In genomic region chr6:148422085-148422484, GRCh38 we compare ENCODE assay signal across 27 cellular contexts.
A peak's percentile ranks its signal among the peaks of the same experiment; 100 is the strongest.
DNase-seq lines count a peak whose midpoint lies in the region; ATAC-seq and TF ChIP-seq lines count a peak whose summit lies in the region.
"Had no signal": no experiment of that assay in that cellular context is flagged by ENCODE, and none has a peak within 500 bp of the region (broad histone marks: within the 10 kb centered on the region; RNA-seq: fewer than 3 reads in every experiment).

No MANE protein-coding gene starts in this region.

- TF ChIP-seq POLR2A in IMR-90 (IDR thresholded peaks at IDR 0.05; ENCODE audit: low read depth, low read length) (no peak), vagina (IDR thresholded peaks at IDR 0.05) (no peak), heart left ventricle (IDR thresholded peaks at IDR 0.05) (no peak)

- no peaks in the 10 kb centered on the region for H4K20me1 ChIP-seq in IMR-90 (ENCODE audit: insufficient read depth, low read length)

- H3K27ac ChIP-seq in IMR-90 (ENCODE audit: insufficient read depth, low read length): no peak overlapping the region
- H3K27ac ChIP-seq in vagina: no peak overlapping the region
- H3K27ac ChIP-seq in heart left ventricle: no peak overlapping the region
- H3K27ac ChIP-seq: cardiac muscle cell, epithelial cell of prostate, pancreas, SJSA1, tibial nerve had no signal

- H2AK9ac ChIP-seq in IMR-90 (replicated peaks; ENCODE audit: low read depth, low read length, poor library complexity): no peak overlapping the region

- H3K9ac ChIP-seq in IMR-90 (ENCODE audit: low read depth, low read length): no peak overlapping the region

- H3K36me3 Mint-ChIP-seq in brain (peaks cover 12% of the 10 kb centered on the region), mesothelial cell of epicardium (no peaks in the 10 kb centered on the region)
- no peaks in the 10 kb centered on the region for H3K36me3 Mint-ChIP-seq in activated CD4-positive, alpha-beta memory T cell treated with anti-CD3 and anti-CD28 coated beads for 36 hours

- intact Hi-C loops in IMR-90 (cut with micrococcal nuclease) (no loop called here), vagina (cut with DNase I) (no loop called here), heart left ventricle (cut with DNase I) (no loop called here)
- intact Hi-C loops in activated CD4-positive, alpha-beta memory T cell treated with anti-CD3 and anti-CD28 coated beads for 36 hours (cut with micrococcal nuclease): no loop called here

- peaks cover 18 to 44% of the 10 kb centered on the region in 2 experiments for H3K79me1 ChIP-seq in IMR-90 (ENCODE audit: low read depth in 1 of 2, low read length in 2 of 2)

- H3K36me3 ChIP-seq in IMR-90 (ENCODE audit: control insufficient read depth, insufficient read depth, low read length) (no peaks in the 10 kb centered on the region), vagina (no peaks in the 10 kb centered on the region), heart left ventricle (no peaks in the 10 kb centered on the region)
- H3K36me3 ChIP-seq: cardiac muscle cell, pancreas, SJSA1, tibial nerve had no signal

- dilution Hi-C loops in IMR-90 (cut with HindIII; ENCODE audit: low sequenced_read_pairs, unreplicated experiment): no loop called here

- no peak overlapping the region for H2AK5ac ChIP-seq in IMR-90 (ENCODE audit: low read depth, low read length)

- no TSS peak for BruUV-seq in IMR-90 (replicated peaks; lab: Mats Ljungman, UMichigan)

- no peak overlapping the region for H2AFZ ChIP-seq in IMR-90 (replicated peaks; ENCODE audit: low read length, poor library complexity)

- H3K4me1 Mint-ChIP-seq in brain (peaks cover 29% of the 10 kb centered on the region), mesothelial cell of epicardium (peaks cover 21% of the 10 kb centered on the region)
- peaks cover 4% of the 10 kb centered on the region for H3K4me1 Mint-ChIP-seq in activated CD4-positive, alpha-beta memory T cell treated with anti-CD3 and anti-CD28 coated beads for 36 hours (ENCODE audit: low read depth)

- no peak overlapping the region for H2BK5ac ChIP-seq in IMR-90 (ENCODE audit: low read depth, low read length, poor library complexity, severe bottlenecking)

- H3K9me3 Mint-ChIP-seq in brain (peaks cover 0 to 3% (median 0%) of the 10 kb centered on the region in 5 experiments), mesothelial cell of epicardium (peaks cover 4% of the 10 kb centered on the region)
- H3K9me3 Mint-ChIP-seq in activated CD4-positive, alpha-beta memory T cell treated with anti-CD3 and anti-CD28 coated beads for 36 hours: no peaks in the 10 kb centered on the region

- no peak overlapping the region for H2BK120ac ChIP-seq in IMR-90 (ENCODE audit: low read depth, low read length)

- H3K27ac Mint-ChIP-seq in brain: peak overlapping the region in 4 of 5 experiments; percentile 14 to 87 (median 52)
- H3K27ac Mint-ChIP-seq in mesothelial cell of epicardium: peak overlapping the region; percentile 44
- no peak overlapping the region for H3K27ac Mint-ChIP-seq in activated CD4-positive, alpha-beta memory T cell treated with anti-CD3 and anti-CD28 coated beads for 36 hours
- H3K27ac Mint-ChIP-seq: T-helper 17 cell had no signal

- H3K27me3 ChIP-seq in IMR-90 (ENCODE audit: control insufficient read depth, insufficient read depth, low read length) (no peaks in the 10 kb centered on the region), vagina (no peaks in the 10 kb centered on the region), heart left ventricle (no peaks in the 10 kb centered on the region)
- H3K27me3 ChIP-seq: cardiac muscle cell, pancreas, SJSA1, tibial nerve had no signal

- POLR2A ChIA-PET in IMR-90 (lab: Charles Lee; ENCODE audit: unreplicated experiment): no interaction called here
- POLR2A ChIA-PET in activated CD4-positive, alpha-beta memory T cell treated with anti-CD3 and anti-CD28 coated beads for 36 hours (lab: Charles Lee): no interaction called here

- no peak overlapping the region for H4K91ac ChIP-seq in IMR-90 (ENCODE audit: insufficient read depth, low read depth, low read length)

- H2BK15ac ChIP-seq in IMR-90 (ENCODE audit: low read depth, low read length): 0 out of 3 replicates have a peak overlapping the region, but pooled peaks have one; percentile 47

- H2BK20ac ChIP-seq in IMR-90 (ENCODE audit: low read depth, low read length): no peak overlapping the region

- ATAC-seq in IMR-90 (ENCODE audit: low read depth) (no peak), heart left ventricle (no peak), HG02571 (IDR thresholded peaks at IDR 0.05; ENCODE audit: unreplicated experiment) (no peak)
- ATAC-seq: left ventricle myocardium superior, PC-3, T-helper 17 cell had no signal

- H3K56ac ChIP-seq in IMR-90 (ENCODE audit: extremely low read depth, insufficient read depth, low read length): no peak overlapping the region

- CTCF ChIA-PET in IMR-90 (lab: Yijun Ruan, JAX): no interaction called here
- CTCF ChIA-PET in activated CD4-positive, alpha-beta memory T cell treated with anti-CD3 and anti-CD28 coated beads for 36 hours (lab: Charles Lee): no interaction called here

- no CpG with 5 or more reads among the region's 4 CpGs for WGBS in IMR-90 (ENCODE audit: extremely low coverage in 2 of 2, insufficient read length in 1 of 2), 2 experiments
- 90 to 96% (median 94%) methylated on average over 4 of the region's 4 CpGs for WGBS in heart left ventricle, 4 donors

- H4K8ac ChIP-seq in IMR-90 (ENCODE audit: low read depth in 2 of 2, low read length in 2 of 2): no peak overlapping the region

- H3K4me3 Mint-ChIP-seq in brain (peak overlapping the region in 2 of 5 experiments; percentile 1 to 37), mesothelial cell of epicardium (no peak overlapping the region)
- no peak overlapping the region for H3K4me3 Mint-ChIP-seq in activated CD4-positive, alpha-beta memory T cell treated with anti-CD3 and anti-CD28 coated beads for 36 hours
- H3K4me3 Mint-ChIP-seq: T-helper 17 cell had no signal

- H3K23ac ChIP-seq in IMR-90 (ENCODE audit: low read depth, low read length): no peak overlapping the region

- no peak overlapping the region for H3K14ac ChIP-seq in IMR-90 (replicated peaks; ENCODE audit: low read depth, low read length)

- H3K9me3 ChIP-seq in IMR-90 (ENCODE audit: control insufficient read depth, insufficient read depth, low read length) (no peaks in the 10 kb centered on the region), vagina (no peaks in the 10 kb centered on the region), heart left ventricle (no peaks in the 10 kb centered on the region)
- H3K9me3 ChIP-seq: Caco-2, pancreas, SJSA1, tibial nerve had no signal

- no peak for TF ChIP-seq RAD21 in IMR-90 (IDR thresholded peaks at IDR 0.05; ENCODE audit: low read length)

- H3K4me2 ChIP-seq in IMR-90 (ENCODE audit: low read depth, low read length): no peak overlapping the region

- H3K18ac ChIP-seq in IMR-90 (ENCODE audit: low read depth, low read length): no peak overlapping the region

- H3K4me3 ChIP-seq in IMR-90 (ENCODE audit: insufficient read depth, low read depth, low read length) (no peak overlapping the region), vagina (no peak overlapping the region), heart left ventricle (no peak overlapping the region)
- H3K4me3 ChIP-seq: cardiac muscle cell, pancreas, SJSA1, tibial nerve had no signal

- in situ Hi-C loops in IMR-90 (cut with MboI; ENCODE audit: low sequenced_read_pairs): no loop called here

- no peak overlapping the region for H4K5ac ChIP-seq in IMR-90 (ENCODE audit: low read depth, low read length)

- TF ChIP-seq CTCF in IMR-90 (conservative IDR thresholded peaks at IDR 0.05; ENCODE audit: low read depth, low read length) (no peak), brain (conservative IDR thresholded peaks at IDR 0.05) (no peak), mesothelial cell of epicardium (IDR thresholded peaks at IDR 0.05; ENCODE audit: unreplicated experiment) (no peak), vagina (IDR thresholded peaks at IDR 0.05) (no peak), heart left ventricle (IDR thresholded peaks at IDR 0.05) (no peak)

- no peak overlapping the region for H3K4ac ChIP-seq in IMR-90 (ENCODE audit: low read depth, low read length)

- H3K9me1 ChIP-seq in IMR-90 (ENCODE audit: insufficient read depth, low read length): peaks cover 10% of the 10 kb centered on the region

- no peak for DNase-seq in IMR-90
- peak; percentile 87 for DNase-seq in NCI-H2171 treated with DMSO at 0.1 percent for 48 hours (lab: John Stamatoyannopoulos, UW)
- no peak for DNase-seq in mesothelial cell of epicardium (ENCODE audit: low spot score in 2 of 2, unreplicated experiment in 2 of 2)
- no peak for DNase-seq in vagina (ENCODE audit: extremely low spot score in 2 of 2)
- DNase-seq in heart left ventricle: no peak
- DNase-seq in activated CD4-positive, alpha-beta memory T cell treated with anti-CD3 and anti-CD28 coated beads for 36 hours: no peak
- DNase-seq: activated CD4-positive, alpha-beta T cell treated with anti-CD3 and anti-CD28 coated beads, Interleukin-2, amount 50 U/mL, for 1 hour; activated CD8-positive, alpha-beta memory T cell treated with anti-CD3 and anti-CD28 coated beads, Interleukin-2, amount 50 U/mL, for 48 hours; activated gamma-delta T cell; AML-193; Caco-2; dermis blood vessel endothelial cell; GF-D8; left ventricle myocardium superior; NCI-H187 treated with DMSO at 0.1 percent for 48 hours; NCI-H82; pancreas; PC-3; stimulated activated CD4-positive, alpha-beta T cell treated with anti-CD3 and anti-CD28 coated beads, Interleukin-1b, Interleukin-23, amount 100 ng/mL, for 48 hours; stimulated activated naive CD4-positive, alpha-beta T cell; T-helper 17 cell had no signal

- H3K27me3 Mint-ChIP-seq in brain: no peaks in the 10 kb centered on the region
- no peaks in the 10 kb centered on the region for H3K27me3 Mint-ChIP-seq in mesothelial cell of epicardium (ENCODE audit: low read depth)
- H3K27me3 Mint-ChIP-seq in activated CD4-positive, alpha-beta memory T cell treated with anti-CD3 and anti-CD28 coated beads for 36 hours: peaks cover 4% of the 10 kb centered on the region

- H3K4me1 ChIP-seq in IMR-90 (ENCODE audit: control insufficient read depth, insufficient read depth, low read length) (peaks cover 2% of the 10 kb centered on the region), vagina (peaks cover 16% of the 10 kb centered on the region), heart left ventricle (peaks cover 0 to 48% (median 14%) of the 10 kb centered on the region in 12 donors)
- H3K4me1 ChIP-seq: SJSA1, tibial nerve had no signal

TF ChIP-seq in IMR-90, 13 proteins besides CTCF, POLR2A, EP300 and RAD21:
- no peak for TF ChIP-seq MAFK (IDR thresholded peaks at IDR 0.05; ENCODE audit: low read depth, low read length)
